Comparison of ENCODE assay signal across 26 cellular contexts in the genomic region with DNA sequence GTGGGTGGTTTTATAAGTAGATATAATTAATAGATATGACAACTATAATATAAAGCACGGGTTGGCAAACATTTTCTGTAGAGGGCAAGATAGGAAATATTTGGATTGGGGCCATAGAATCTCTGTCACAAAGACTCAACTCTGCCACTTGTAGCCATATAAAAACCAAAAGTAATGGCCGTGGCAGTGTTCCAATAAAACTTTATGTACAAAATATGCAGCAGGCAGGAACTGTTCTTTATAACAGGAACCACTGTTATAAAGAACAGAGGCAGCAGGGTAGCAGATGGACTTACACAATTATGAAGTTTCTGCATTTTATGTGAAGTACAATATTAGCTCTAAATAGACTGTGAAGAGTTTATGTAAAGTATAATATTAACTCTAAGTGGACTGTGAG.
"Had no signal": no experiment of that assay in that cellular context is flagged by ENCODE, and none has a peak within 500 bp of the region (broad histone marks: within the 10 kb centered on the region; RNA-seq: fewer than 3 reads in every experiment).

No MANE protein-coding gene starts in this region.

- H3K4me2 ChIP-seq: KMS-11, SK-N-SH had no signal

- H3K4me1 Mint-ChIP-seq: activated naive CD4-positive, alpha-beta T cell treated with anti-CD3 and anti-CD28 coated beads, Interleukin-2, amount 50 U/mL, for 24 hours; WTC11 had no signal

- FAIRE-seq: RCC 7860 had no signal

- H3K27ac ChIP-seq: breast epithelium, colonic mucosa, KMS-11 had no signal

- H3K27me3 ChIP-seq: breast epithelium, colonic mucosa had no signal

- H3K9me3 ChIP-seq: colonic mucosa, SK-N-SH had no signal

- H3K9me3 Mint-ChIP-seq: WTC11 had no signal

- H3K9ac ChIP-seq: KMS-11, SK-N-SH had no signal

- H3K36me3 ChIP-seq: breast epithelium, colonic mucosa had no signal

- H3K4me3 Mint-ChIP-seq: activated CD8-positive, alpha-beta T cell treated with anti-CD3 and anti-CD28 coated beads, Interleukin-2, amount 10 ng/mL, durations not matched to agents 7 days and 5 days; activated naive CD4-positive, alpha-beta T cell treated with anti-CD3 and anti-CD28 coated beads, Interleukin-2, amount 50 U/mL, for 24 hours; WTC11 had no signal

- ATAC-seq: activated CD8-positive, alpha-beta T cell treated with anti-CD3 and anti-CD28 coated beads, Interleukin-2, amount 10 ng/mL, durations not matched to agents 7 days and 5 days; PC-3; WTC11 had no signal

- H3K36me3 Mint-ChIP-seq: WTC11 had no signal

- H3K4me3 ChIP-seq: breast epithelium, colonic mucosa had no signal

- H3K27ac Mint-ChIP-seq: activated CD8-positive, alpha-beta T cell treated with anti-CD3 and anti-CD28 coated beads, Interleukin-2, amount 10 ng/mL, durations not matched to agents 7 days and 5 days; activated naive CD4-positive, alpha-beta T cell treated with anti-CD3 and anti-CD28 coated beads, Interleukin-2, amount 50 U/mL, for 24 hours; WTC11 had no signal

- DNase-seq: activated CD4-positive, alpha-beta T cell treated with anti-CD3 and anti-CD28 coated beads for 48 hours; activated CD4-positive, alpha-beta T cell treated with anti-CD3 and anti-CD28 coated beads, Interleukin-2, amount 50 U/mL, for 4 hours; activated CD4-positive, CD25-positive, alpha-beta regulatory T cell treated with anti-CD3 and anti-CD28 coated beads, Interleukin-2, amount 50 U/mL, for 72 hours; activated CD8-positive, alpha-beta memory T cell treated with anti-CD3 and anti-CD28 coated beads, Interleukin-2, amount 50 U/mL, for 48 hours; activated CD8-positive, alpha-beta T cell treated with anti-CD3 and anti-CD28 coated beads, Interleukin-2, amount 10 ng/mL, durations not matched to agents 7 days and 5 days; activated effector memory CD4-positive, alpha-beta T cell treated with Interleukin-2 at 50 U/mL for 16 hours; activated naive CD4-positive, alpha-beta T cell; activated T-cell treated with anti-CD3 and anti-CD28 coated beads, Interleukin-2, amount 50 U/mL, for 1 hour; aorta; caudate nucleus; colonic mucosa; NCI-H1092 treated with DMSO at 0.1 percent for 48 hours; NCI-H1436 treated with DMSO at 0.1 percent for 48 hours; NCI-H187; NCI-H2081; NCI-H510A treated with DMSO at 0.1 percent for 48 hours; NCI-H69; NK-92 treated with Interleukin-12 subunit alpha and Interleukin-12 subunit beta, amount 100 ng/mL, for 24 hours; PC-3; SHP77 treated with DMSO at 0.1 percent for 48 hours; SK-N-SH had no signal

- H3K4me1 ChIP-seq: breast epithelium, colonic mucosa had no signal

- H3K9me2 ChIP-seq: SK-N-SH had no signal
